In the genomic region with DNA sequence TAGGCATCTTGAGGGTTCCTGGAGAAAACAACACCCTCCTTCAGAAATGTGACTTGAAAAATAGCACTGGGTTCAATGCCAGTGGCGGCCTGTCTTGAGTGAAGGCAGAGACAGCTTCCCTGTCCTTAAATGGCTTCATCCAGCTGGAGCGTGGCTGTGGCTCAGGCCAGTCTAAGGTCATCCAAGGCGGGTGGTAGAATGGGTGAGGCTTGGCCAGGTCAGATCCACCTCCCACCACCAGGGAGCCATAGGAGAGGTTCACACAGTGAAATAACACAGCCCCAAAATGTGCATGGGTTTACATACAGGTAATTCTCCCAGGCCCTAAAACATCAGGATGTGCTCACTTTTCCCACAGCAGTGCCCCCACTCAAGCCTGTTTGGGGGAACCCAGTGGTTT, we compare ENCODE assay signal across 2 cellular contexts.
TF ChIP-seq lines count a peak whose summit lies in the region.

No MANE protein-coding gene starts in this region.

TF ChIP-seq in A549, 52 proteins besides CTCF, POLR2A, EP300 and RAD21 (continued from another document):
- TF ChIP-seq, protein P1, sequence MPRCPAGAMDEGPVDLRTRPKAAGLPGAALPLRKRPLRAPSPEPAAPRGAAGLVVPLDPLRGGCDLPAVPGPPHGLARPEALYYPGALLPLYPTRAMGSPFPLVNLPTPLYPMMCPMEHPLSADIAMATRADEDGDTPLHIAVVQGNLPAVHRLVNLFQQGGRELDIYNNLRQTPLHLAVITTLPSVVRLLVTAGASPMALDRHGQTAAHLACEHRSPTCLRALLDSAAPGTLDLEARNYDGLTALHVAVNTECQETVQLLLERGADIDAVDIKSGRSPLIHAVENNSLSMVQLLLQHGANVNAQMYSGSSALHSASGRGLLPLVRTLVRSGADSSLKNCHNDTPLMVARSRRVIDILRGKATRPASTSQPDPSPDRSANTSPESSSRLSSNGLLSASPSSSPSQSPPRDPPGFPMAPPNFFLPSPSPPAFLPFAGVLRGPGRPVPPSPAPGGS (IDR thresholded peaks at IDR 0.05), result no peak
- TF ChIP-seq, protein P2, sequence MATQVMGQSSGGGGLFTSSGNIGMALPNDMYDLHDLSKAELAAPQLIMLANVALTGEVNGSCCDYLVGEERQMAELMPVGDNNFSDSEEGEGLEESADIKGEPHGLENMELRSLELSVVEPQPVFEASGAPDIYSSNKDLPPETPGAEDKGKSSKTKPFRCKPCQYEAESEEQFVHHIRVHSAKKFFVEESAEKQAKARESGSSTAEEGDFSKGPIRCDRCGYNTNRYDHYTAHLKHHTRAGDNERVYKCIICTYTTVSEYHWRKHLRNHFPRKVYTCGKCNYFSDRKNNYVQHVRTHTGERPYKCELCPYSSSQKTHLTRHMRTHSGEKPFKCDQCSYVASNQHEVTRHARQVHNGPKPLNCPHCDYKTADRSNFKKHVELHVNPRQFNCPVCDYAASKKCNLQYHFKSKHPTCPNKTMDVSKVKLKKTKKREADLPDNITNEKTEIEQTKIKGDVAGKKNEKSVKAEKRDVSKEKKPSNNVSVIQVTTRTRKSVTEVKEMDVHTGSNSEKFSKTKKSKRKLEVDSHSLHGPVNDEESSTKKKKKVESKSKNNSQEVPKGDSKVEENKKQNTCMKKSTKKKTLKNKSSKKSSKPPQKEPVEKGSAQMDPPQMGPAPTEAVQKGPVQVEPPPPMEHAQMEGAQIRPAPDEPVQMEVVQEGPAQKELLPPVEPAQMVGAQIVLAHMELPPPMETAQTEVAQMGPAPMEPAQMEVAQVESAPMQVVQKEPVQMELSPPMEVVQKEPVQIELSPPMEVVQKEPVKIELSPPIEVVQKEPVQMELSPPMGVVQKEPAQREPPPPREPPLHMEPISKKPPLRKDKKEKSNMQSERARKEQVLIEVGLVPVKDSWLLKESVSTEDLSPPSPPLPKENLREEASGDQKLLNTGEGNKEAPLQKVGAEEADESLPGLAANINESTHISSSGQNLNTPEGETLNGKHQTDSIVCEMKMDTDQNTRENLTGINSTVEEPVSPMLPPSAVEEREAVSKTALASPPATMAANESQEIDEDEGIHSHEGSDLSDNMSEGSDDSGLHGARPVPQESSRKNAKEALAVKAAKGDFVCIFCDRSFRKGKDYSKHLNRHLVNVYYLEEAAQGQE (IDR thresholded peaks at IDR 0.05), result no peak
- TF ChIP-seq MYC (IDR thresholded peaks at IDR 0.05; ENCODE audit: borderline replicate concordance, low read length) (no peak), RARB (CRISPR knock-in tag; IDR thresholded peaks at IDR 0.05) (no peak), CHD2 (IDR thresholded peaks at IDR 0.05; ENCODE audit: low read length, partially characterized antibody) (no peak), HMGXB4 (CRISPR knock-in tag; IDR thresholded peaks at IDR 0.05; ENCODE audit: borderline replicate concordance) (no peak), FOXS1 (CRISPR knock-in tag; IDR thresholded peaks at IDR 0.05) (no peak), NFE2L2 (conservative IDR thresholded peaks at IDR 0.05; ENCODE audit: low read length) (no peak)

TF ChIP-seq in GM23338, 12 proteins besides CTCF, POLR2A, EP300 and RAD21 (continued from another document):
- TF ChIP-seq, protein P3, sequence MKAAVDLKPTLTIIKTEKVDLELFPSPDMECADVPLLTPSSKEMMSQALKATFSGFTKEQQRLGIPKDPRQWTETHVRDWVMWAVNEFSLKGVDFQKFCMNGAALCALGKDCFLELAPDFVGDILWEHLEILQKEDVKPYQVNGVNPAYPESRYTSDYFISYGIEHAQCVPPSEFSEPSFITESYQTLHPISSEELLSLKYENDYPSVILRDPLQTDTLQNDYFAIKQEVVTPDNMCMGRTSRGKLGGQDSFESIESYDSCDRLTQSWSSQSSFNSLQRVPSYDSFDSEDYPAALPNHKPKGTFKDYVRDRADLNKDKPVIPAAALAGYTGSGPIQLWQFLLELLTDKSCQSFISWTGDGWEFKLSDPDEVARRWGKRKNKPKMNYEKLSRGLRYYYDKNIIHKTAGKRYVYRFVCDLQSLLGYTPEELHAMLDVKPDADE (IDR thresholded peaks at IDR 0.05), result no peak
- no peak for TF ChIP-seq NANOG (IDR thresholded peaks at IDR 0.05; ENCODE audit: borderline replicate concordance)
- no peak for TF ChIP-seq EZH2 (IDR thresholded peaks at IDR 0.05; ENCODE audit: low read depth, unreplicated experiment)
- no peak for TF ChIP-seq JUNB (IDR thresholded peaks at IDR 0.05; ENCODE audit: unreplicated experiment)
- no peak for TF ChIP-seq ZNF331 (CRISPR knock-in tag; IDR thresholded peaks at IDR 0.05; ENCODE audit: low read depth)
TF ChIP-seq in GM23338: peak in this region for 0.
